In the genomic region with DNA sequence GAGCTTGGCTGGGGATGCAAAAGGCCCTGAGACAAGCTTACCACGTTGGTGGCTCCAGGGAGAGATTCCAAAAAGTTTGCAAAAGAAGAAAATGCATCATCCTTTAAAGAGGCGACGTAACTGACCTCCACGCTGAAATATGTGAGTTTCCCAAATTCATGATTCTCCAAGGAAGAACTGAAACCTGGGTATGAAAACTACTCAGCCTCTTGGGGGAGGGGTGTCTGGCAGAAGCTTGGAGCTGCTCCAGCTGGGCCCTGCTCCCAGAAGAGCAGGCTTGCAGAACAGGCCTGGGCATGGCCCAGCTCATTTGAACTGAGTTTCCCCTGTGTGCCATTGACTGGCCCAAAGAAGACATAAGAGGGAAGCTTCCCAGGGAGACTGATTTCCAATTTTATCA, we compare ENCODE assay signal across 16 cellular contexts. TPM values are rescaled to one million over a fixed set of nuclear protein-coding genes. Genes with fewer than 3 reads are reported as not detected.
DNase-seq lines count a peak whose midpoint lies in the region; ATAC-seq and TF ChIP-seq lines count a peak whose summit lies in the region.
"Had no signal": no experiment of that assay in that cellular context is flagged by ENCODE, and none has a peak within 500 bp of the region (broad histone marks: within the 10 kb centered on the region; RNA-seq: fewer than 3 reads in every experiment).

No MANE protein-coding gene starts in this region.

- CTCF ChIA-PET in naive thymus-derived CD4-positive, alpha-beta T cell (lab: Charles Lee), result interaction anchor here (0.7 to 1.4 kb wide), 3 partner anchors 11 to 264 kb away, joined by 3 to 4 read pairs (median 3); no protein-coding TSS in a partner anchor

- H3K27ac Mint-ChIP-seq in naive thymus-derived CD4-positive, alpha-beta T cell, result no peak overlapping the region
- H3K27ac Mint-ChIP-seq: activated naive CD8-positive, alpha-beta T cell treated with anti-CD3 and anti-CD28 coated beads for 36 hours; GM23338; natural killer cell treated with Interleukin-12 subunit alpha and Interleukin-12 subunit beta and Interleukin-15 and Interleukin-18, amount 100 ng/mL, for 72 hours had no signal

- TF ChIP-seq POLR2A in body of pancreas (IDR thresholded peaks at IDR 0.05), result no peak

- H3K4me3 ChIP-seq in body of pancreas, result no peak overlapping the region
- no peak overlapping the region for H3K4me3 ChIP-seq in naive thymus-derived CD4-positive, alpha-beta T cell (ENCODE audit: low read length)
- H3K4me3 ChIP-seq: GM23338 had no signal

- H3K27me3 Mint-ChIP-seq in naive thymus-derived CD4-positive, alpha-beta T cell, result peaks cover 9 to 28% (median 19%) of the 10 kb centered on the region in 5 donors

- no peaks in the 10 kb centered on the region for H3K9me3 ChIP-seq in body of pancreas
- H3K9me3 ChIP-seq in naive thymus-derived CD4-positive, alpha-beta T cell (ENCODE audit: control insufficient read depth in 2 of 3, low read length in 3 of 3), result no peaks in the 10 kb centered on the region

- peaks cover 23% of the 10 kb centered on the region for H3K4me1 ChIP-seq in body of pancreas
- peaks cover 0 to 4% of the 10 kb centered on the region in 2 donors for H3K4me1 ChIP-seq in naive thymus-derived CD4-positive, alpha-beta T cell (ENCODE audit: control insufficient read depth in 2 of 2, insufficient read depth in 2 of 2, low read length in 2 of 2)

- TF ChIP-seq CTCF in body of pancreas (IDR thresholded peaks at IDR 0.05), result no peak

- POLR2A ChIA-PET in naive thymus-derived CD4-positive, alpha-beta T cell (lab: Charles Lee), result no interaction called here

- peak; percentile 83 for DNase-seq in GM03348 (ENCODE audit: low spot score)
- DNase-seq in body of pancreas, result peak; percentile 52 to 81 (median 72)
- DNase-seq in globus pallidus (ENCODE audit: low spot score), result peak; percentile 55
- peak; percentile 55 for DNase-seq in renal cortical epithelial cell (ENCODE audit: low read depth)
- DNase-seq in naive thymus-derived CD4-positive, alpha-beta T cell, result no peak
- DNase-seq: activated naive CD8-positive, alpha-beta T cell treated with anti-CD3 and anti-CD28 coated beads for 36 hours; NCI-H2107 had no signal

- WGBS in body of pancreas, 2 donors, result 47 to 68% methylated on average over 4 of the region's 4 CpGs

- no peaks in the 10 kb centered on the region for H3K36me3 ChIP-seq in body of pancreas (replicated peaks in 1 of 2; ENCODE audit: insufficient read depth in 1 of 2, low read depth in 2 of 2)
- H3K36me3 ChIP-seq in naive thymus-derived CD4-positive, alpha-beta T cell (ENCODE audit: control insufficient read depth in 2 of 3, insufficient read depth in 3 of 3, low read length in 3 of 3), result no peaks in the 10 kb centered on the region

- H3K4me1 Mint-ChIP-seq in naive thymus-derived CD4-positive, alpha-beta T cell, result peaks cover 0 to 12% (median 4%) of the 10 kb centered on the region in 7 donors

- intact Hi-C loops in body of pancreas (cut with DNase I), result loop anchor here (10.0 kb wide), 1 partner anchor 666 kb away; no protein-coding TSS in a partner anchor
- intact Hi-C loops in naive thymus-derived CD4-positive, alpha-beta T cell (cut with micrococcal nuclease), result loop anchor here (5.0 kb wide), 3 partner anchors 142 to 553 kb away; no protein-coding TSS in a partner anchor

- ATAC-seq in body of pancreas, result no peak
- no peak for ATAC-seq in GM21825 (IDR thresholded peaks at IDR 0.05; ENCODE audit: unreplicated experiment)
- no peak for ATAC-seq in HG03095 (IDR thresholded peaks at IDR 0.05; ENCODE audit: unreplicated experiment)
- no peak for ATAC-seq in HG03565 (IDR thresholded peaks at IDR 0.05; ENCODE audit: unreplicated experiment)
- ATAC-seq in naive thymus-derived CD4-positive, alpha-beta T cell, result no peak
- ATAC-seq: GM23338; natural killer cell treated with Interleukin-12 subunit alpha and Interleukin-12 subunit beta and Interleukin-15 and Interleukin-18, amount 100 ng/mL, for 72 hours had no signal

- H3K9me3 Mint-ChIP-seq in naive thymus-derived CD4-positive, alpha-beta T cell, result no peaks in the 10 kb centered on the region
- H3K9me3 Mint-ChIP-seq: activated naive CD8-positive, alpha-beta T cell treated with anti-CD3 and anti-CD28 coated beads for 36 hours; GM23338; IgD-negative memory B cell; natural killer cell treated with Interleukin-12 subunit alpha and Interleukin-12 subunit beta and Interleukin-15 and Interleukin-18, amount 100 ng/mL, for 72 hours had no signal

- no peak overlapping the region for H3K27ac ChIP-seq in body of pancreas
- H3K27ac ChIP-seq in naive thymus-derived CD4-positive, alpha-beta T cell (ENCODE audit: low read depth, low read length), result no peak overlapping the region

- H3K27me3 ChIP-seq in body of pancreas, result peaks cover 0 to 5% of the 10 kb centered on the region in 2 donors
- H3K27me3 ChIP-seq in naive thymus-derived CD4-positive, alpha-beta T cell (ENCODE audit: control insufficient read depth in 2 of 2, insufficient read depth in 2 of 2, low read length in 2 of 2), result peaks cover 0 to 6% of the 10 kb centered on the region in 2 donors

- no peak overlapping the region for H3K4me3 Mint-ChIP-seq in naive thymus-derived CD4-positive, alpha-beta T cell
- H3K4me3 Mint-ChIP-seq: activated naive CD8-positive, alpha-beta T cell treated with anti-CD3 and anti-CD28 coated beads for 36 hours; GM23338; IgD-negative memory B cell; natural killer cell treated with Interleukin-12 subunit alpha and Interleukin-12 subunit beta and Interleukin-15 and Interleukin-18, amount 100 ng/mL, for 72 hours had no signal

- no peaks in the 10 kb centered on the region for H3K36me3 Mint-ChIP-seq in naive thymus-derived CD4-positive, alpha-beta T cell
- H3K36me3 Mint-ChIP-seq: activated naive CD8-positive, alpha-beta T cell treated with anti-CD3 and anti-CD28 coated beads for 36 hours; natural killer cell treated with Interleukin-12 subunit alpha and Interleukin-12 subunit beta and Interleukin-15 and Interleukin-18, amount 100 ng/mL, for 72 hours had no signal

RNA-seq across cellular contexts. Expression of a gene that starts 20.5 kb away (rescaled TPM):
- total RNA-seq in body of pancreas (not detected), renal cortical epithelial cell (0.05 TPM in 1 of 2 replicates, not detected in the other)
- not detected for total RNA-seq in naive thymus-derived CD4-positive, alpha-beta T cell
- not detected for polyA plus RNA-seq in naive thymus-derived CD4-positive, alpha-beta T cell
- total RNA-seq: activated CD8-positive, alpha-beta memory T cell treated with anti-CD3 and anti-CD28 coated beads for 36 hours; activated naive CD8-positive, alpha-beta T cell treated with anti-CD3 and anti-CD28 coated beads for 36 hours; natural killer cell treated with Interleukin-12 subunit alpha and Interleukin-12 subunit beta and Interleukin-15 and Interleukin-18, amount 100 ng/mL, for 72 hours; OCI-LY7; T-helper 2 cell treated with Interferon-gamma antibody and Interleukin-4, amounts not matched to agents 100 ng/mL and 5 ng/mL, for 36 hours had no signal
- polyA plus RNA-seq: IgD-negative memory B cell had no signal

RNA-seq across cellular contexts. Expression of a gene that starts 39.0 kb away (rescaled TPM):
- total RNA-seq in body of pancreas (under 1 TPM in 1 of 2 donors, not detected in 1; 0.26 TPM), renal cortical epithelial cell (not detected in 2 replicates)
- total RNA-seq in naive thymus-derived CD4-positive, alpha-beta T cell, result not detected
- polyA plus RNA-seq in naive thymus-derived CD4-positive, alpha-beta T cell, result not detected
- total RNA-seq: activated CD8-positive, alpha-beta memory T cell treated with anti-CD3 and anti-CD28 coated beads for 36 hours; activated naive CD8-positive, alpha-beta T cell treated with anti-CD3 and anti-CD28 coated beads for 36 hours; natural killer cell treated with Interleukin-12 subunit alpha and Interleukin-12 subunit beta and Interleukin-15 and Interleukin-18, amount 100 ng/mL, for 72 hours; OCI-LY7; T-helper 2 cell treated with Interferon-gamma antibody and Interleukin-4, amounts not matched to agents 100 ng/mL and 5 ng/mL, for 36 hours had no signal
- polyA plus RNA-seq: IgD-negative memory B cell had no signal

Comparison
In these comparisons a context has a peak if more than half of its experiments do, and no peak if none do; other contexts are left out.
1. DNase-seq: peak in GM03348 (single experiment), body of pancreas (4 of 4), globus pallidus (single experiment) and renal cortical epithelial cell (single experiment); none in naive thymus-derived CD4-positive, alpha-beta T cell (0 of 9).